In genomic region chr2:136131484-136131960, GRCh38 we compare ENCODE assay signal across 1 cellular context.
TF ChIP-seq lines count a peak whose summit lies in the region.

No MANE protein-coding gene starts in this region.

TF ChIP-seq in GM23338, 12 proteins besides CTCF, POLR2A, EP300 and RAD21 (continued from another document):
- no peak for TF ChIP-seq REST (IDR thresholded peaks at IDR 0.05; ENCODE audit: unreplicated experiment)
- TF ChIP-seq ETS1 (IDR thresholded peaks at IDR 0.05) = no peak
- no peak for TF ChIP-seq JUNB (IDR thresholded peaks at IDR 0.05; ENCODE audit: unreplicated experiment)
- TF ChIP-seq NANOG (IDR thresholded peaks at IDR 0.05; ENCODE audit: borderline replicate concordance) = no peak
